ENCODE assay signal across 9 cellular contexts in genomic region chr12:21526053-21526452, GRCh38. TPM values are rescaled to one million over a fixed set of nuclear protein-coding genes. Genes with fewer than 3 reads are reported as not detected.
A peak's percentile ranks its signal among the peaks of the same experiment; 100 is the strongest.
DNase-seq lines count a peak whose midpoint lies in the region; ATAC-seq and TF ChIP-seq lines count a peak whose summit lies in the region.
"Had no signal": no experiment of that assay in that cellular context is flagged by ENCODE, and none has a peak within 500 bp of the region (broad histone marks: within the 10 kb centered on the region; RNA-seq: fewer than 3 reads in every experiment).

SPX (plus strand) TSS chr12:21526296; CDS start chr12:21526473, 177 bp downstream.

- H3K4me3 Mint-ChIP-seq in CD14-positive monocyte, result peak within 1 kb of the TSS in 1 of 2 donors; percentile 80

- H3K4me1 Mint-ChIP-seq in CD14-positive monocyte, result peaks cover 6% of the 10 kb centered on the region

- H3K9me3 Mint-ChIP-seq in CD14-positive monocyte, result peaks cover 2 to 5% (median 4%) of the 10 kb centered on the region in 7 donors

- H3K27me3 Mint-ChIP-seq in CD14-positive monocyte (ENCODE audit: low read depth in 3 of 3), result peaks cover 47 to 61% (median 50%) of the 10 kb centered on the region in 3 donors

- H3K36me3 Mint-ChIP-seq in CD14-positive monocyte, result no peaks in the 10 kb centered on the region

- H3K36me3 ChIP-seq in neuron (ENCODE audit: insufficient read depth, low read length), result no peaks in the 10 kb centered on the region

- H3K4me3 ChIP-seq in epithelial cell of esophagus (ENCODE audit: low read length), result peak within 1 kb of the TSS; percentile 63
- peak within 1 kb of the TSS; percentile 73 for H3K4me3 ChIP-seq in neuron (ENCODE audit: low read length)

- intact Hi-C loops in CD14-positive monocyte (cut with micrococcal nuclease), result no loop called here

- peaks cover 8% of the 10 kb centered on the region for H3K27me3 ChIP-seq in neuron (ENCODE audit: insufficient read depth, low read length)

- TF ChIP-seq CTCF in epithelial cell of esophagus (IDR thresholded peaks at IDR 0.05; ENCODE audit: insufficient read depth, low read depth, low read length, missing control alignments) (no peak), CD14-positive monocyte (IDR thresholded peaks at IDR 0.05) (no peak)

- H2AFZ ChIP-seq in neuron (ENCODE audit: low read depth, low read length), result peak within 1 kb of the TSS; percentile 100

- DNase-seq in DMS153 treated with DMSO at 0.1 percent for 48 hours (lab: John Stamatoyannopoulos, UW; ENCODE audit: unreplicated experiment), result peak; percentile 12
- peak; percentile 83 for DNase-seq in NCI-H460 (ENCODE audit: extremely low read depth, low read depth)
- peak; percentile 85 for DNase-seq in epithelial cell of esophagus (ENCODE audit: low read depth)
- no peak for DNase-seq in CD14-positive monocyte (ENCODE audit: low spot score)
- DNase-seq in NCI-H2227 treated with DMSO at 0.1 percent for 48 hours (lab: John Stamatoyannopoulos, UW), result no peak
- DNase-seq in NCI-H1436 (lab: John Stamatoyannopoulos, UW), result no peak
- DNase-seq: RPMI8226 had no signal

- H3K9me3 ChIP-seq in neuron (ENCODE audit: low read length), result no peaks in the 10 kb centered on the region

- H3K4me1 ChIP-seq in neuron (ENCODE audit: insufficient read depth, low read length), result peaks cover 14% of the 10 kb centered on the region

- ATAC-seq in HG03520 (IDR thresholded peaks at IDR 0.05; ENCODE audit: unreplicated experiment), result no peak

- H3K27ac Mint-ChIP-seq in CD14-positive monocyte, result peak within 1 kb of the TSS in 1 of 7 donors; percentile 19

RNA-seq across cellular contexts. Expression of gene SPX, which starts in this region (rescaled TPM):
- total RNA-seq in NCI-H460 (2014; rRNA removed; shearing (Covaris generic)), result 310 and 328 TPM in 2 replicates
- polyA plus RNA-seq in NCI-H460 (2014; cell fraction: nucleus; rRNA removed), result 106 and 134 TPM in 2 replicates
- under 1 TPM in 1 of 2 donors, not detected in 1; 0.21 TPM for polyA plus RNA-seq in CD14-positive monocyte

Comparison
In these comparisons a context has a peak if more than half of its experiments do, and no peak if none do; other contexts are left out.
1. DNase-seq: peak in DMS153 treated with DMSO at 0.1 percent for 48 hours (single experiment), NCI-H460 (single experiment) and epithelial cell of esophagus (single experiment); none in CD14-positive monocyte (single experiment), NCI-H2227 treated with DMSO at 0.1 percent for 48 hours (single experiment) and NCI-H1436 (single experiment).